ENCODE assay signal across 18 cellular contexts in genomic region chr15:30889231-30889630, GRCh38. TPM values are rescaled to one million over a fixed set of nuclear protein-coding genes. Genes with fewer than 3 reads are reported as not detected.
DNase-seq lines count a peak whose midpoint lies in the region; TF ChIP-seq lines count a peak whose summit lies in the region.
"Had no signal": no experiment of that assay in that cellular context is flagged by ENCODE, and none has a peak within 500 bp of the region (broad histone marks: within the 10 kb centered on the region; RNA-seq: fewer than 3 reads in every experiment).

No MANE protein-coding gene starts in this region.

- no peaks in the 10 kb centered on the region for H3K4me1 ChIP-seq in smooth muscle cell (ENCODE audit: low read depth)

- DNase-seq in COLO829 (ENCODE audit: low spot score) (peak; percentile 46), dorsolateral prefrontal cortex (peak in 1 of 10 donors; percentile 39), inferior parietal cortex (ENCODE audit: extremely low spot score) (peak; percentile 34), putamen (ENCODE audit: low spot score) (peak; percentile 45), smooth muscle cell (lab: John Stamatoyannopoulos, UW; ENCODE audit: unreplicated experiment) (no peak), RWPE1 (ENCODE audit: low spot score) (no peak)
- DNase-seq in activated naive CD4-positive, alpha-beta T cell (lab: John Stamatoyannopoulos, UW): no peak
- DNase-seq: CD8-positive, alpha-beta memory T cell; DMS79; H7; KBM-7; NCI-H1105; NCI-H2081; NCI-H510A treated with DMSO at 0.1 percent for 48 hours; NCI-H82; RPMI8226 had no signal

- CTCF ChIA-PET in RWPE1 (lab: Yijun Ruan, JAX): interaction anchor here (0.7 kb wide), 1 partner anchor 240 kb away, joined by 4 read pairs; no protein-coding TSS in a partner anchor

- H2AFZ ChIP-seq in smooth muscle cell (ENCODE audit: low read depth): no peak overlapping the region

- H4K20me1 ChIP-seq in smooth muscle cell (ENCODE audit: low read depth): no peaks in the 10 kb centered on the region
- H4K20me1 ChIP-seq: BLaER1 treated with 17β-estradiol and CSF1 and Interleukin-3, amounts not matched to agents 10 nM and 100 nM had no signal

- TF ChIP-seq CTCF in dorsolateral prefrontal cortex (IDR thresholded peaks at IDR 0.05 in 54 of 56, conservative IDR thresholded peaks at IDR 0.05 in 2 of 56; ENCODE audit: low read depth in 1 of 56, partially characterized antibody in 56 of 56): peak in 1 of 56 donors; percentile 9
- no peak for TF ChIP-seq CTCF in smooth muscle cell (IDR thresholded peaks at IDR 0.05; ENCODE audit: borderline replicate concordance, insufficient read depth, poor library complexity, severe bottlenecking)
- no peak for TF ChIP-seq CTCF in RWPE1 (conservative IDR thresholded peaks at IDR 0.05; ENCODE audit: low read depth)

- intact Hi-C loops in dorsolateral prefrontal cortex (cut with DNase I): no loop called here

- POLR2A ChIA-PET in RWPE1 (lab: Yijun Ruan, JAX; ENCODE audit: low non-redundant PET): no interaction called here

- no peak overlapping the region for H3K9ac ChIP-seq in smooth muscle cell (ENCODE audit: low read depth)
- H3K9ac ChIP-seq: BLaER1 treated with 17β-estradiol and CSF1 and Interleukin-3, amounts not matched to agents 10 nM and 100 nM had no signal

- H3F3A ChIP-seq in smooth muscle cell (ENCODE audit: low read depth): no peaks in the 10 kb centered on the region

- H3K27ac ChIP-seq in dorsolateral prefrontal cortex (peak overlapping the region in 54 of 59 donors; percentile 3 to 86 (median 72)), smooth muscle cell (ENCODE audit: low read depth) (no peak overlapping the region), RWPE1 (no peak overlapping the region)
- H3K27ac ChIP-seq: A549; BLaER1 treated with 17β-estradiol and CSF1 and Interleukin-3, amounts not matched to agents 10 nM and 100 nM had no signal

- H3K27me3 ChIP-seq in dorsolateral prefrontal cortex (no peaks in the 10 kb centered on the region), smooth muscle cell (ENCODE audit: low read depth) (no peaks in the 10 kb centered on the region)
- H3K27me3 ChIP-seq: BLaER1 treated with 17β-estradiol and CSF1 and Interleukin-3, amounts not matched to agents 10 nM and 100 nM had no signal

- WGBS in smooth muscle cell (ENCODE audit: low lambda C conversion rate): 73% methylated on average over 5 of the region's 5 CpGs

- no peak overlapping the region for H3K4me2 ChIP-seq in smooth muscle cell
- H3K4me2 ChIP-seq: A549; BLaER1 treated with 17β-estradiol and CSF1 and Interleukin-3, amounts not matched to agents 10 nM and 100 nM had no signal

- H3K4me3 ChIP-seq in dorsolateral prefrontal cortex: peak overlapping the region in 6 of 59 donors; percentile 8 to 43 (median 24)
- no peak overlapping the region for H3K4me3 ChIP-seq in smooth muscle cell
- H3K4me3 ChIP-seq: A549; BLaER1 treated with 17β-estradiol and CSF1 and Interleukin-3, amounts not matched to agents 10 nM and 100 nM had no signal

- no peaks in the 10 kb centered on the region for H3K79me2 ChIP-seq in smooth muscle cell (ENCODE audit: low read depth)

- H3K9me3 ChIP-seq in smooth muscle cell (replicated peaks; ENCODE audit: low read depth): no peaks in the 10 kb centered on the region
- H3K9me3 ChIP-seq: A549; BLaER1 treated with 17β-estradiol and CSF1 and Interleukin-3, amounts not matched to agents 10 nM and 100 nM had no signal

- H3K36me3 ChIP-seq in smooth muscle cell (ENCODE audit: low read depth): no peaks in the 10 kb centered on the region
- H3K36me3 ChIP-seq: BLaER1 treated with 17β-estradiol and CSF1 and Interleukin-3, amounts not matched to agents 10 nM and 100 nM had no signal

RNA-seq across cellular contexts. Expression of gene FAN1, which starts 14.5 kb away (rescaled TPM):
- 10 to 100 TPM; 30.1 to 55.7 (median 39.8) TPM for total RNA-seq in dorsolateral prefrontal cortex
- 12.1 and 20.2 TPM in 2 replicates for total RNA-seq in smooth muscle cell
- 7.2 and 7.7 TPM in 2 replicates for polyA plus RNA-seq in smooth muscle cell

Comparison
In these comparisons a context has a peak if more than half of its experiments do, and no peak if none do; other contexts are left out.
1. DNase-seq: peak in COLO829 (single experiment), inferior parietal cortex (single experiment) and putamen (single experiment); none in smooth muscle cell (single experiment), activated naive CD4-positive, alpha-beta T cell (0 of 4) and RWPE1 (single experiment).
2. H3K27ac ChIP-seq: peak in dorsolateral prefrontal cortex (54 of 59); none in smooth muscle cell (single experiment) and RWPE1 (single experiment).